In genomic region chr10:13161267-13162012, GRCh38 we compare ENCODE assay signal across 1 cellular context.
TF ChIP-seq lines count a peak whose summit lies in the region.

MCM10 (plus strand) TSS chr10:13161558; CDS start chr10:13164203, 2,645 bp downstream.

TF ChIP-seq in HepG2, 621 proteins besides CTCF, POLR2A, EP300 and RAD21 (continued from another document):
- TF ChIP-seq CSRNP2 (CRISPR knock-in tag; conservative IDR thresholded peaks at IDR 0.05; ENCODE audit: low read depth) (no peak), RELA (CRISPR knock-in tag; IDR thresholded peaks at IDR 0.05) (no peak), SOX6 (IDR thresholded peaks at IDR 0.05) (no peak), SOX6 (CRISPR knock-in tag; IDR thresholded peaks at IDR 0.05) (no peak), BRF2 (CRISPR knock-in tag; IDR thresholded peaks at IDR 0.05) (peak; percentile 70), ZSCAN5A (CRISPR knock-in tag; IDR thresholded peaks at IDR 0.05; ENCODE audit: borderline replicate concordance) (peak; percentile 59; the same call in 1 of the 2 replicates), IRF2 (CRISPR knock-in tag; IDR thresholded peaks at IDR 0.05) (peak; percentile 80), ZNF451 (CRISPR knock-in tag; IDR thresholded peaks at IDR 0.05) (peak; percentile 63; the same call in 1 of the 2 replicates), ZMAT5 (CRISPR knock-in tag; IDR thresholded peaks at IDR 0.05; ENCODE audit: borderline replicate concordance, low read depth) (no peak), ZNF552 (CRISPR knock-in tag; IDR thresholded peaks at IDR 0.05; ENCODE audit: borderline replicate concordance) (no peak), SNAI1 (CRISPR knock-in tag; IDR thresholded peaks at IDR 0.05; ENCODE audit: borderline replicate concordance) (no peak), CC2D1A (CRISPR knock-in tag; IDR thresholded peaks at IDR 0.05) (0 out of 2 replicates have a peak, but pooled peaks have one; percentile 31), RORA (CRISPR knock-in tag; IDR thresholded peaks at IDR 0.05) (no peak), ZNF10 (CRISPR knock-in tag; IDR thresholded peaks at IDR 0.05; ENCODE audit: borderline replicate concordance, low read depth) (no peak), SOX13 (IDR thresholded peaks at IDR 0.05) (no peak), SOX13 (CRISPR knock-in tag; conservative IDR thresholded peaks at IDR 0.05 in 1 of 2, IDR thresholded peaks at IDR 0.05 in 1 of 2) (no peak; a peak in 1 of 4 replicates), ZNF710 (CRISPR knock-in tag; IDR thresholded peaks at IDR 0.05; ENCODE audit: borderline replicate concordance) (no peak), ZNF282 (IDR thresholded peaks at IDR 0.05; ENCODE audit: partially characterized antibody) (no peak), ZNF335 (CRISPR knock-in tag; IDR thresholded peaks at IDR 0.05) (peak; percentile 64; the same call in 1 of the 2 replicates), HDAC1 (CRISPR knock-in tag; IDR thresholded peaks at IDR 0.05) (peak; percentile 100), KIAA2018 (CRISPR knock-in tag; IDR thresholded peaks at IDR 0.05; ENCODE audit: borderline replicate concordance) (no peak), NCOA1 (CRISPR knock-in tag; IDR thresholded peaks at IDR 0.05) (no peak), ZNF605 (CRISPR knock-in tag; IDR thresholded peaks at IDR 0.05) (peak; percentile 57; the same call in 1 of the 2 replicates), BORCS8-MEF2B (CRISPR knock-in tag; IDR thresholded peaks at IDR 0.05) (peak; percentile 92), MTF1 (CRISPR knock-in tag; IDR thresholded peaks at IDR 0.05) (no peak), ZNF432 (CRISPR knock-in tag; IDR thresholded peaks at IDR 0.05; ENCODE audit: borderline replicate concordance) (no peak), ISX (CRISPR knock-in tag; conservative IDR thresholded peaks at IDR 0.05) (no peak), PAX8 (CRISPR knock-in tag; IDR thresholded peaks at IDR 0.05; ENCODE audit: borderline replicate concordance) (no peak), POLR2AphosphoS2 (IDR thresholded peaks at IDR 0.05; ENCODE audit: low read depth, low read length) (no peak), POLR2AphosphoS5 (IDR thresholded peaks at IDR 0.05; ENCODE audit: low read depth, low read length) (peak; percentile 37; the same call in 1 of the 2 replicates), ARNT (IDR thresholded peaks at IDR 0.05) (no peak), TFDP2 (CRISPR knock-in tag; IDR thresholded peaks at IDR 0.05) (peak; percentile 99), NFYC (CRISPR knock-in tag; IDR thresholded peaks at IDR 0.05) (peak; percentile 94), MIER2 (CRISPR knock-in tag; IDR thresholded peaks at IDR 0.05) (0 out of 2 replicates have a peak, but pooled peaks have one; percentile 32)
